8 cellular contexts compared by ENCODE assay signal in the genomic region with DNA sequence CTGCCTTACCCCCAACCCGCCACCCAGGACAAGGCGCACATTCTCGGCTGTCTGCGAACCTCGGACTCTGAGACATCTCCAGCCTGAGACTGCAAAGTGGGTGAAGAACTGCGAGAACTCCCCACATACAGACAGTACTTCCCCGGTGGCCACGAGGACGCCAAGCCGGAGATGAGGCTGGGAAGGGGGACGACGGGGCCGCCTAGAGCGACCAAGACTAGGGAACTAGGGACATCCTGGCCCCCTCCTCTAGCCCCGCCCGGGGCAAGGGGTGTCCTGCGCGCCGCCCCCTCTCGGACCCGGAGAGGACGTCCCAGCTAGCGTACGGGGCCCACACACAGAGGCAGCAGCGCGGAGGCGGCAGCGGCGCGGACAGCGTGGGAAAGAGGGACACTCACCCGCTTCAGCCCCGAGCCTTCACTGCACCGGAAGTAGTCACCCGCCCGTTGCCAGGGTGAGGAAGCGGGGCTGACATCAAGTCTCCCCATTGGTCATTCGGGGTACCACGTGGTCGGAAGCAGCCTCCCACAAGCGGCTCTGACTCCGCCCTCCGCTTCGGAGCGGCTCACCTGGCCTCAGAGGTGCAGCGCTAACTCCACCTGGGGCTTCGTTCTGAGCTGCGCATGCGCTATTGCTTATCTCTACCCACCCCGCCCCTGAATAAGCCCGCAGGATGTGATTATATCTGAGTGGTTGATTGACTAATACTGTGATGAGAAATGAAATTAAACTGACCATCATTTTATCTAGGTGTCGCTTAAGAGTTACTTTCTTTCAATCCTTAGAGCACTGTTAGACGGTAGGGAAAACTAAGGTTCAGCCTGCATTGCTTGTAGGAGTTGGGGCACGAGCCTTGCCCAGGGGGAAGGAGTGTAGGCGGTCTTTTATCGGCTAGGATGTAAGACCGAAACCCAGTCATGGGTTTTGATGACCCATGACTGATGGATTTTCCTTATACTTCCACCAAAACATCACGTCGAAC. TPM values are rescaled to one million over a fixed set of nuclear protein-coding genes. Genes with fewer than 3 reads are reported as not detected.
DNase-seq lines count a peak whose midpoint lies in the region; ATAC-seq and TF ChIP-seq lines count a peak whose summit lies in the region.

A gene with protein sequence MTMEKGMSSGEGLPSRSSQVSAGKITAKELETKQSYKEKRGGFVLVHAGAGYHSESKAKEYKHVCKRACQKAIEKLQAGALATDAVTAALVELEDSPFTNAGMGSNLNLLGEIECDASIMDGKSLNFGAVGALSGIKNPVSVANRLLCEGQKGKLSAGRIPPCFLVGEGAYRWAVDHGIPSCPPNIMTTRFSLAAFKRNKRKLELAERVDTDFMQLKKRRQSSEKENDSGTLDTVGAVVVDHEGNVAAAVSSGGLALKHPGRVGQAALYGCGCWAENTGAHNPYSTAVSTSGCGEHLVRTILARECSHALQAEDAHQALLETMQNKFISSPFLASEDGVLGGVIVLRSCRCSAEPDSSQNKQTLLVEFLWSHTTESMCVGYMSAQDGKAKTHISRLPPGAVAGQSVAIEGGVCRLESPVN (minus strand): TSS at position 437 of the 982 bp plus-strand sequence. CDS start 8,854 bp downstream, outside the sequence.

- peak; percentile 100 for ATAC-seq in HG02798 (IDR thresholded peaks at IDR 0.05; ENCODE audit: poor library complexity, unreplicated experiment)
- peak; percentile 100 for ATAC-seq in heart right ventricle
- ATAC-seq in upper lobe of right lung = peak; percentile 100

- H3K9me3 ChIP-seq in heart right ventricle = no peaks in the 10 kb centered on the region
- H3K9me3 ChIP-seq in upper lobe of right lung = no peaks in the 10 kb centered on the region

- H3K27me3 ChIP-seq in heart right ventricle (peaks cover 0 to 10% (median 0%) of the 10 kb centered on the region in 7 donors), upper lobe of right lung (no peaks in the 10 kb centered on the region)

- intact Hi-C loops in heart right ventricle (cut with DNase I) = loop anchor here in 3 of 10 donors (5.0 to 10.0 kb wide), 3 partner anchors 136 to 146 kb away; a partner anchor contains a TSS
- intact Hi-C loops in posterior vena cava (cut with DNase I) = no loop called here
- intact Hi-C loops in upper lobe of right lung (cut with DNase I) = no loop called here

- TF ChIP-seq CTCF in GM12875 (IDR thresholded peaks at IDR 0.05; ENCODE audit: borderline replicate concordance, insufficient read depth, low read depth, low read length) (no peak), heart right ventricle (IDR thresholded peaks at IDR 0.05) (no peak), upper lobe of right lung (IDR thresholded peaks at IDR 0.05) (no peak)

- 1 to 2% methylated on average over 55 to 59 of the region's 59 CpGs for WGBS in heart right ventricle, 2 donors

- peak within 1 kb of the TSS; percentile 82 for H3K4me3 ChIP-seq in GM12875 (ENCODE audit: low read depth, low read length)
- peak within 1 kb of the TSS; percentile 78 to 98 (median 93) for H3K4me3 ChIP-seq in heart right ventricle
- H3K4me3 ChIP-seq in upper lobe of right lung = peak within 1 kb of the TSS; percentile 91

- H3K4me1 ChIP-seq in heart right ventricle = peaks cover 0 to 15% (median 11%) of the 10 kb centered on the region in 9 donors
- H3K4me1 ChIP-seq in upper lobe of right lung = peaks cover 5% of the 10 kb centered on the region

- DNase-seq in NCI-H1436 (lab: John Stamatoyannopoulos, UW) (peak; percentile 98), T follicular helper cell (ENCODE audit: low read depth) (peak; percentile 98), amniotic epithelial cell (ENCODE audit: low read depth) (peak; percentile 93), heart right ventricle (peak; percentile 91 to 95), posterior vena cava (ENCODE audit: low spot score) (peak; percentile 98), upper lobe of right lung (peak; percentile 98)

- peak within 1 kb of the TSS in 9 of 10 donors; percentile 34 to 89 (median 68) for H3K27ac ChIP-seq in heart right ventricle
- peak within 1 kb of the TSS; percentile 89 for H3K27ac ChIP-seq in upper lobe of right lung

- no peaks in the 10 kb centered on the region for H3K36me3 ChIP-seq in heart right ventricle
- H3K36me3 ChIP-seq in upper lobe of right lung = no peaks in the 10 kb centered on the region

RNA-seq across cellular contexts. Expression of the gene that starts here (rescaled TPM):
- total RNA-seq in heart right ventricle (1 to 10 TPM; 4.6 to 8.5 (median 6.0) TPM), posterior vena cava (10 to 100 TPM; 21.2 to 24.1 TPM), upper lobe of right lung (17.1 TPM)
- polyA plus RNA-seq in heart right ventricle = 1 to 10 TPM; 2.1 to 3.7 TPM

Comparison
In these comparisons a context has a peak if more than half of its experiments do, and no peak if none do; other contexts are left out.
1. Peak in every context shown above with its lines: DNase-seq, ATAC-seq, H3K4me3 ChIP-seq and H3K27ac ChIP-seq.